In genomic region chr22:40808018-40808841, GRCh38 we compare ENCODE assay signal across 31 cellular contexts. TPM values are rescaled to one million over a fixed set of nuclear protein-coding genes. Genes with fewer than 3 reads are reported as not detected.
DNase-seq lines count a peak whose midpoint lies in the region; ATAC-seq and TF ChIP-seq lines count a peak whose summit lies in the region.
"Had no signal": no experiment of that assay in that cellular context is flagged by ENCODE, and none has a peak within 500 bp of the region (broad histone marks: within the 10 kb centered on the region; RNA-seq: fewer than 3 reads in every experiment).

No MANE protein-coding gene starts in this region.

- peaks cover 20% of the 10 kb centered on the region for H3K4me1 Mint-ChIP-seq in activated naive CD4-positive, alpha-beta T cell treated with anti-CD3 and anti-CD28 coated beads, Interleukin-2, amount 50 U/mL, for 24 hours
- H3K4me1 Mint-ChIP-seq in activated naive CD4-positive, alpha-beta T cell treated with anti-CD3 and anti-CD28 coated beads for 36 hours (ENCODE audit: low read depth): peaks cover 14% of the 10 kb centered on the region
- H3K4me1 Mint-ChIP-seq in CD4-positive, alpha-beta memory T cell: peaks cover 2 to 17% (median 5%) of the 10 kb centered on the region in 4 donors
- H3K4me1 Mint-ChIP-seq: neural progenitor cell had no signal

- intact Hi-C loops in activated naive CD4-positive, alpha-beta T cell treated with anti-CD3 and anti-CD28 coated beads for 36 hours (cut with micrococcal nuclease): no loop called here
- intact Hi-C loops in CD4-positive, alpha-beta memory T cell (cut with micrococcal nuclease): no loop called here

- H3K27me3 Mint-ChIP-seq in activated naive CD4-positive, alpha-beta T cell treated with anti-CD3 and anti-CD28 coated beads, Interleukin-2, amount 50 U/mL, for 24 hours: no peaks in the 10 kb centered on the region
- no peaks in the 10 kb centered on the region for H3K27me3 Mint-ChIP-seq in activated naive CD4-positive, alpha-beta T cell treated with anti-CD3 and anti-CD28 coated beads for 36 hours (ENCODE audit: low read depth)
- no peaks in the 10 kb centered on the region for H3K27me3 Mint-ChIP-seq in CD4-positive, alpha-beta memory T cell

- peaks cover 8% of the 10 kb centered on the region for H3K36me3 Mint-ChIP-seq in activated naive CD4-positive, alpha-beta T cell treated with anti-CD3 and anti-CD28 coated beads, Interleukin-2, amount 50 U/mL, for 24 hours
- peaks cover 2% of the 10 kb centered on the region for H3K36me3 Mint-ChIP-seq in activated naive CD4-positive, alpha-beta T cell treated with anti-CD3 and anti-CD28 coated beads for 36 hours (ENCODE audit: low read depth)
- peaks cover 3 to 9% of the 10 kb centered on the region in 2 donors for H3K36me3 Mint-ChIP-seq in CD4-positive, alpha-beta memory T cell

- no peak for TF ChIP-seq CTCF in astrocyte of the spinal cord (IDR thresholded peaks at IDR 0.05; ENCODE audit: low read depth, low read length)

- H3K9me3 ChIP-seq in CD4-positive, alpha-beta memory T cell (ENCODE audit: control insufficient read depth in 1 of 2, low read length in 2 of 2): no peaks in the 10 kb centered on the region
- H3K9me3 ChIP-seq: adrenal gland, mucosa of descending colon, SJSA1, stomach, upper lobe of right lung had no signal

- H3K9me3 Mint-ChIP-seq in activated naive CD4-positive, alpha-beta T cell treated with anti-CD3 and anti-CD28 coated beads, Interleukin-2, amount 50 U/mL, for 24 hours: no peaks in the 10 kb centered on the region
- no peaks in the 10 kb centered on the region for H3K9me3 Mint-ChIP-seq in activated naive CD4-positive, alpha-beta T cell treated with anti-CD3 and anti-CD28 coated beads for 36 hours
- no peaks in the 10 kb centered on the region for H3K9me3 Mint-ChIP-seq in CD4-positive, alpha-beta memory T cell
- H3K9me3 Mint-ChIP-seq: neural progenitor cell had no signal

- H3K4me3 Mint-ChIP-seq in activated naive CD4-positive, alpha-beta T cell treated with anti-CD3 and anti-CD28 coated beads, Interleukin-2, amount 50 U/mL, for 24 hours: no peak overlapping the region
- no peak overlapping the region for H3K4me3 Mint-ChIP-seq in activated naive CD4-positive, alpha-beta T cell treated with anti-CD3 and anti-CD28 coated beads for 36 hours
- H3K4me3 Mint-ChIP-seq in CD4-positive, alpha-beta memory T cell: no peak overlapping the region
- H3K4me3 Mint-ChIP-seq: neural progenitor cell had no signal

- POLR2A ChIA-PET in CD4-positive, alpha-beta memory T cell (lab: Charles Lee; ENCODE audit: partially characterized antibody): no interaction called here

- ATAC-seq in HG02571 (IDR thresholded peaks at IDR 0.05; ENCODE audit: unreplicated experiment) (no peak), GM21576 (IDR thresholded peaks at IDR 0.05; ENCODE audit: unreplicated experiment) (no peak)
- ATAC-seq: left ventricle myocardium superior, mucosa of descending colon, upper lobe of right lung had no signal

- CTCF ChIA-PET in activated naive CD4-positive, alpha-beta T cell treated with anti-CD3 and anti-CD28 coated beads for 36 hours (lab: Charles Lee): no interaction called here
- CTCF ChIA-PET in CD4-positive, alpha-beta memory T cell (lab: Charles Lee; ENCODE audit: partially characterized antibody): interaction anchor here (2.3 kb wide), 1 partner anchor 125 kb away, joined by 6 read pairs; no protein-coding TSS in a partner anchor

- H3K27ac Mint-ChIP-seq in activated naive CD4-positive, alpha-beta T cell treated with anti-CD3 and anti-CD28 coated beads, Interleukin-2, amount 50 U/mL, for 24 hours: peak overlapping the region; percentile 43
- no peak overlapping the region for H3K27ac Mint-ChIP-seq in activated naive CD4-positive, alpha-beta T cell treated with anti-CD3 and anti-CD28 coated beads for 36 hours
- peak overlapping the region in 3 of 7 donors; percentile 3 to 43 (median 25) for H3K27ac Mint-ChIP-seq in CD4-positive, alpha-beta memory T cell
- H3K27ac Mint-ChIP-seq: neural progenitor cell had no signal

- H3K4me3 ChIP-seq in astrocyte of the spinal cord (ENCODE audit: low read depth, low read length): no peak overlapping the region
- no peak overlapping the region for H3K4me3 ChIP-seq in CD4-positive, alpha-beta memory T cell (ENCODE audit: low read length in 2 of 2)
- H3K4me3 ChIP-seq: adrenal gland, cardiac muscle cell, mucosa of descending colon, neural progenitor cell, SJSA1, stomach, upper lobe of right lung had no signal

- no peaks in the 10 kb centered on the region for H3K36me3 ChIP-seq in CD4-positive, alpha-beta memory T cell (ENCODE audit: insufficient read depth, low read length)
- H3K36me3 ChIP-seq: adrenal gland, cardiac muscle cell, neural progenitor cell, upper lobe of right lung had no signal

- no peaks in the 10 kb centered on the region for H3K27me3 ChIP-seq in CD4-positive, alpha-beta memory T cell (ENCODE audit: insufficient read depth, low read length)
- H3K27me3 ChIP-seq: adrenal gland, cardiac muscle cell, neural progenitor cell, SJSA1, stomach, upper lobe of right lung had no signal

- H3K27ac ChIP-seq in CD4-positive, alpha-beta memory T cell (ENCODE audit: low read depth, low read length): no peak overlapping the region
- H3K27ac ChIP-seq: adrenal gland, cardiac muscle cell, HL-60, neural progenitor cell, SJSA1, stomach, upper lobe of right lung, WERI-Rb-1 had no signal

- H3K4me1 ChIP-seq in CD4-positive, alpha-beta memory T cell (ENCODE audit: insufficient read depth, low read length): no peaks in the 10 kb centered on the region

- in situ Hi-C loops in astrocyte of the spinal cord (cut with HindIII; ENCODE audit: low sequenced_read_pairs): no loop called here

- no peak for DNase-seq in activated naive CD4-positive, alpha-beta T cell treated with anti-CD3 and anti-CD28 coated beads for 36 hours
- DNase-seq in astrocyte of the spinal cord (ENCODE audit: low read depth, low spot score): peak; percentile 13
- DNase-seq in iris pigment epithelial cell (ENCODE audit: low read depth): peak; percentile 25
- DNase-seq in CD4-positive, alpha-beta memory T cell: no peak
- no peak for DNase-seq in Kasumi-1 (lab: John Stamatoyannopoulos, UW)
- DNase-seq: activated CD8-positive, alpha-beta memory T cell treated with anti-CD3 and anti-CD28 coated beads, Interleukin-2, amount 50 U/mL, for 4 hours; activated gamma-delta T cell; adrenal gland; Calu3; head of caudate nucleus; left ventricle myocardium superior; MM.1S; mucosa of descending colon; NCI-H1694; NCI-H2227 treated with DMSO at 0.1 percent for 48 hours; small intestine; stimulated activated CD4-positive, alpha-beta T cell treated with anti-CD3 and anti-CD28 coated beads, Interleukin-4, amount 100 ng/mL, for 1 hour; stomach; upper lobe of right lung; WERI-Rb-1 had no signal

RNA-seq across cellular contexts. Expression of gene SLC25A17, which starts 10.9 kb away (rescaled TPM):
- 10 to 100 TPM; 23.0 to 24.6 TPM for total RNA-seq in activated naive CD4-positive, alpha-beta T cell treated with anti-CD3 and anti-CD28 coated beads for 36 hours
- total RNA-seq in CD4-positive, alpha-beta memory T cell: 10 to 100 TPM; 15.4 to 15.6 TPM
- polyA plus RNA-seq in CD4-positive, alpha-beta memory T cell: 10 to 100 TPM; 17.4 to 19.5 TPM

RNA-seq across cellular contexts. Expression of gene ST13, which starts 48.2 kb away (rescaled TPM):
- 100 to 1,000 TPM; 240 to 254 TPM for total RNA-seq in activated naive CD4-positive, alpha-beta T cell treated with anti-CD3 and anti-CD28 coated beads for 36 hours
- total RNA-seq in CD4-positive, alpha-beta memory T cell: 100 to 1,000 TPM; 161 to 168 TPM
- 100 to 1,000 TPM; 168 to 174 TPM for polyA plus RNA-seq in CD4-positive, alpha-beta memory T cell

RNA-seq across cellular contexts. Expression of gene XPNPEP3, which starts 48.7 kb away (rescaled TPM):
- total RNA-seq in activated naive CD4-positive, alpha-beta T cell treated with anti-CD3 and anti-CD28 coated beads for 36 hours: 10 to 100 TPM; 15.7 to 19.6 TPM
- total RNA-seq in CD4-positive, alpha-beta memory T cell: 10 to 100 TPM; 18.6 to 20.0 TPM
- 1 to 10 TPM; 3.7 to 9.0 TPM for polyA plus RNA-seq in CD4-positive, alpha-beta memory T cell

RNA-seq across cellular contexts. Expression of gene DNAJB7, which starts 53.7 kb away (rescaled TPM):
- total RNA-seq in activated naive CD4-positive, alpha-beta T cell treated with anti-CD3 and anti-CD28 coated beads for 36 hours: not detected
- total RNA-seq in CD4-positive, alpha-beta memory T cell: not detected
- not detected for polyA plus RNA-seq in CD4-positive, alpha-beta memory T cell
- total RNA-seq: A172; adrenal gland; Calu3; cardiac muscle cell; left ventricle myocardium superior; SJSA1; stomach; T-helper 2 cell treated with Interferon-gamma antibody and Interleukin-4, amounts not matched to agents 100 ng/mL and 5 ng/mL, for 36 hours; upper lobe of right lung had no signal
- polyA plus RNA-seq: adrenal gland, BJ, esophagus, stomach had no signal

Comparison
In these comparisons a context has a peak if more than half of its experiments do, and no peak if none do; other contexts are left out.
1. DNase-seq: peak in astrocyte of the spinal cord (single experiment) and iris pigment epithelial cell (single experiment); none in activated naive CD4-positive, alpha-beta T cell treated with anti-CD3 and anti-CD28 coated beads for 36 hours (single experiment), CD4-positive, alpha-beta memory T cell (0 of 5) and Kasumi-1 (0 of 2).